In the genomic region with DNA sequence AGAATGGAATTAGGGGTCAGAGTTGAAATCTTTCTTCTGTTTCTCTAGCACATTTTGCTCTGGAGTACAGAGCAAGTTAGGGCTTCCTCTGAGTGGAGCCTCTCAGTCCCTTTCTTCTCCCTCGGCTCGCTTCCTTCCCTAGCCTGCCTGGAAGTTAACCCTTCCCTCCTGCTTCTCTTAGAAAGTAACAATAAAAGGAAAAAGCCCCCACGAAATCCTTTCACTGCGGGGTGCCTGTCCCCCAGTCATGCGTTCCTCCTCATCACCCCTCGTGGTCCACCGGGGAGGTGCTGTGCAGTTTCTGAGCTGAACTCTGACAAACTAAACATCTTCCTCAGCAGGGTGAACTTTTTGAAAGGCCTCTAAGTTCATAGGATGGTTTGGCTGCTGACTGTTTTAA, we compare ENCODE assay signal across 9 cellular contexts. TPM values are rescaled to one million over a fixed set of nuclear protein-coding genes. Genes with fewer than 3 reads are reported as not detected.
A peak's percentile ranks its signal among the peaks of the same experiment; 100 is the strongest.
DNase-seq lines count a peak whose midpoint lies in the region; ATAC-seq and TF ChIP-seq lines count a peak whose summit lies in the region.
"Had no signal": no experiment of that assay in that cellular context is flagged by ENCODE, and none has a peak within 500 bp of the region (broad histone marks: within the 10 kb centered on the region; RNA-seq: fewer than 3 reads in every experiment).

No MANE protein-coding gene starts in this region.

- peak overlapping the region; percentile 72 for H3K27ac Mint-ChIP-seq in WTC11
- H3K27ac Mint-ChIP-seq in stimulated activated naive CD8-positive, alpha-beta T cell treated with anti-CD3 and anti-CD28 coated beads, Interleukin-15, amount 100 ng/mL, for 72 hours = no peak overlapping the region

- no peak for TF ChIP-seq CTCF in WTC11 (IDR thresholded peaks at IDR 0.05)

- ATAC-seq in WTC11 (no peak), GM21576 (IDR thresholded peaks at IDR 0.05; ENCODE audit: unreplicated experiment) (no peak)
- no peak for ATAC-seq in stimulated activated naive CD8-positive, alpha-beta T cell treated with anti-CD3 and anti-CD28 coated beads, Interleukin-15, amount 100 ng/mL, for 72 hours

- POLR2A ChIA-PET in WTC11 (lab: Charles Lee) = interaction anchor here (0.7 to 1.9 kb wide), 3 partner anchors 31 to 137 kb away, joined by 3 to 12 read pairs (median 3); a partner anchor contains a TSS

- peaks cover 64% of the 10 kb centered on the region for H3K4me1 Mint-ChIP-seq in WTC11
- peaks cover 47% of the 10 kb centered on the region for H3K4me1 Mint-ChIP-seq in stimulated activated naive CD8-positive, alpha-beta T cell treated with anti-CD3 and anti-CD28 coated beads, Interleukin-15, amount 100 ng/mL, for 72 hours

- peaks cover 27% of the 10 kb centered on the region for H3K36me3 Mint-ChIP-seq in WTC11

- no peaks in the 10 kb centered on the region for H3K9me3 Mint-ChIP-seq in WTC11
- H3K9me3 Mint-ChIP-seq in stimulated activated naive CD8-positive, alpha-beta T cell treated with anti-CD3 and anti-CD28 coated beads, Interleukin-15, amount 100 ng/mL, for 72 hours = no peaks in the 10 kb centered on the region

- H3K4me3 Mint-ChIP-seq in WTC11 = peak overlapping the region; percentile 99
- peak overlapping the region; percentile 62 to 84 for H3K4me3 Mint-ChIP-seq in stimulated activated naive CD8-positive, alpha-beta T cell treated with anti-CD3 and anti-CD28 coated beads, Interleukin-15, amount 100 ng/mL, for 72 hours

- peak; percentile 76 for DNase-seq in NCI-H82 (lab: John Stamatoyannopoulos, UW)
- no peak for DNase-seq in NCI-H82 treated with DMSO at 0.1 percent for 48 hours (lab: John Stamatoyannopoulos, UW; ENCODE audit: unreplicated experiment)
- DNase-seq in WTC11 (ENCODE audit: low spot score) = no peak
- peak in 1 of 2 donors; percentile 7 for DNase-seq in stimulated activated naive CD8-positive, alpha-beta T cell treated with anti-CD3 and anti-CD28 coated beads, Interleukin-15, amount 100 ng/mL, for 72 hours
- DNase-seq in SW 1271 (lab: John Stamatoyannopoulos, UW) = no peak
- DNase-seq in NCI-H526 treated with DMSO at 0.1 percent for 48 hours (lab: John Stamatoyannopoulos, UW) = no peak
- DNase-seq: ACHN had no signal

- H3K9me3 ChIP-seq in iPS-18c (ENCODE audit: control insufficient read depth, insufficient read depth, low read length) = no peaks in the 10 kb centered on the region

- H3K4me3 ChIP-seq in iPS-18c (ENCODE audit: insufficient read depth, low read depth, low read length) = peak overlapping the region; percentile 67

- CTCF ChIA-PET in WTC11 (lab: Charles Lee) = interaction anchor here (0.6 to 3.3 kb wide), 3 partner anchors 30 to 1638 kb away, joined by 3 to 15 read pairs (median 12); no protein-coding TSS in a partner anchor

- H3K27me3 Mint-ChIP-seq in WTC11 (ENCODE audit: low read depth) = peaks cover 13% of the 10 kb centered on the region
- peaks cover 74% of the 10 kb centered on the region for H3K27me3 Mint-ChIP-seq in stimulated activated naive CD8-positive, alpha-beta T cell treated with anti-CD3 and anti-CD28 coated beads, Interleukin-15, amount 100 ng/mL, for 72 hours

TF ChIP-seq in WTC11, 78 proteins besides CTCF, POLR2A, EP300 and RAD21 (continues in another document):
- no peak for TF ChIP-seq ZNF263 (CRISPR knock-in tag; IDR thresholded peaks at IDR 0.05; ENCODE audit: low read depth)
- TF ChIP-seq, protein P1, sequence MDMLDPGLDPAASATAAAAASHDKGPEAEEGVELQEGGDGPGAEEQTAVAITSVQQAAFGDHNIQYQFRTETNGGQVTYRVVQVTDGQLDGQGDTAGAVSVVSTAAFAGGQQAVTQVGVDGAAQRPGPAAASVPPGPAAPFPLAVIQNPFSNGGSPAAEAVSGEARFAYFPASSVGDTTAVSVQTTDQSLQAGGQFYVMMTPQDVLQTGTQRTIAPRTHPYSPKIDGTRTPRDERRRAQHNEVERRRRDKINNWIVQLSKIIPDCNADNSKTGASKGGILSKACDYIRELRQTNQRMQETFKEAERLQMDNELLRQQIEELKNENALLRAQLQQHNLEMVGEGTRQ (CRISPR knock-in tag; IDR thresholded peaks at IDR 0.05) = no peak
- TF ChIP-seq NFYB (CRISPR knock-in tag; conservative IDR thresholded peaks at IDR 0.05; ENCODE audit: low read depth) = no peak
- TF ChIP-seq, protein P2, sequence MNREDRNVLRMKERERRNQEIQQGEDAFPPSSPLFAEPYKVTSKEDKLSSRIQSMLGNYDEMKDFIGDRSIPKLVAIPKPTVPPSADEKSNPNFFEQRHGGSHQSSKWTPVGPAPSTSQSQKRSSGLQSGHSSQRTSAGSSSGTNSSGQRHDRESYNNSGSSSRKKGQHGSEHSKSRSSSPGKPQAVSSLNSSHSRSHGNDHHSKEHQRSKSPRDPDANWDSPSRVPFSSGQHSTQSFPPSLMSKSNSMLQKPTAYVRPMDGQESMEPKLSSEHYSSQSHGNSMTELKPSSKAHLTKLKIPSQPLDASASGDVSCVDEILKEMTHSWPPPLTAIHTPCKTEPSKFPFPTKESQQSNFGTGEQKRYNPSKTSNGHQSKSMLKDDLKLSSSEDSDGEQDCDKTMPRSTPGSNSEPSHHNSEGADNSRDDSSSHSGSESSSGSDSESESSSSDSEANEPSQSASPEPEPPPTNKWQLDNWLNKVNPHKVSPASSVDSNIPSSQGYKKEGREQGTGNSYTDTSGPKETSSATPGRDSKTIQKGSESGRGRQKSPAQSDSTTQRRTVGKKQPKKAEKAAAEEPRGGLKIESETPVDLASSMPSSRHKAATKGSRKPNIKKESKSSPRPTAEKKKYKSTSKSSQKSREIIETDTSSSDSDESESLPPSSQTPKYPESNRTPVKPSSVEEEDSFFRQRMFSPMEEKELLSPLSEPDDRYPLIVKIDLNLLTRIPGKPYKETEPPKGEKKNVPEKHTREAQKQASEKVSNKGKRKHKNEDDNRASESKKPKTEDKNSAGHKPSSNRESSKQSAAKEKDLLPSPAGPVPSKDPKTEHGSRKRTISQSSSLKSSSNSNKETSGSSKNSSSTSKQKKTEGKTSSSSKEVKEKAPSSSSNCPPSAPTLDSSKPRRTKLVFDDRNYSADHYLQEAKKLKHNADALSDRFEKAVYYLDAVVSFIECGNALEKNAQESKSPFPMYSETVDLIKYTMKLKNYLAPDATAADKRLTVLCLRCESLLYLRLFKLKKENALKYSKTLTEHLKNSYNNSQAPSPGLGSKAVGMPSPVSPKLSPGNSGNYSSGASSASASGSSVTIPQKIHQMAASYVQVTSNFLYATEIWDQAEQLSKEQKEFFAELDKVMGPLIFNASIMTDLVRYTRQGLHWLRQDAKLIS (CRISPR knock-in tag; IDR thresholded peaks at IDR 0.05; ENCODE audit: borderline replicate concordance) = no peak
- TF ChIP-seq, protein P3, sequence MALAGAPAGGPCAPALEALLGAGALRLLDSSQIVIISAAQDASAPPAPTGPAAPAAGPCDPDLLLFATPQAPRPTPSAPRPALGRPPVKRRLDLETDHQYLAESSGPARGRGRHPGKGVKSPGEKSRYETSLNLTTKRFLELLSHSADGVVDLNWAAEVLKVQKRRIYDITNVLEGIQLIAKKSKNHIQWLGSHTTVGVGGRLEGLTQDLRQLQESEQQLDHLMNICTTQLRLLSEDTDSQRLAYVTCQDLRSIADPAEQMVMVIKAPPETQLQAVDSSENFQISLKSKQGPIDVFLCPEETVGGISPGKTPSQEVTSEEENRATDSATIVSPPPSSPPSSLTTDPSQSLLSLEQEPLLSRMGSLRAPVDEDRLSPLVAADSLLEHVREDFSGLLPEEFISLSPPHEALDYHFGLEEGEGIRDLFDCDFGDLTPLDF (CRISPR knock-in tag; IDR thresholded peaks at IDR 0.05) = no peak
- no peak for TF ChIP-seq TCF7 (CRISPR knock-in tag; IDR thresholded peaks at IDR 0.05; ENCODE audit: low read depth)
- no peak for TF ChIP-seq FOXJ3 (CRISPR knock-in tag; IDR thresholded peaks at IDR 0.05; ENCODE audit: borderline replicate concordance)
- no peak for TF ChIP-seq NR1H2 (CRISPR knock-in tag; IDR thresholded peaks at IDR 0.05)
- TF ChIP-seq GTF2I (CRISPR knock-in tag; conservative IDR thresholded peaks at IDR 0.05) = no peak
- no peak for TF ChIP-seq NR2C2 (CRISPR knock-in tag; IDR thresholded peaks at IDR 0.05)
- TF ChIP-seq RORB (CRISPR knock-in tag; IDR thresholded peaks at IDR 0.05) = no peak
- TF ChIP-seq, protein P4, sequence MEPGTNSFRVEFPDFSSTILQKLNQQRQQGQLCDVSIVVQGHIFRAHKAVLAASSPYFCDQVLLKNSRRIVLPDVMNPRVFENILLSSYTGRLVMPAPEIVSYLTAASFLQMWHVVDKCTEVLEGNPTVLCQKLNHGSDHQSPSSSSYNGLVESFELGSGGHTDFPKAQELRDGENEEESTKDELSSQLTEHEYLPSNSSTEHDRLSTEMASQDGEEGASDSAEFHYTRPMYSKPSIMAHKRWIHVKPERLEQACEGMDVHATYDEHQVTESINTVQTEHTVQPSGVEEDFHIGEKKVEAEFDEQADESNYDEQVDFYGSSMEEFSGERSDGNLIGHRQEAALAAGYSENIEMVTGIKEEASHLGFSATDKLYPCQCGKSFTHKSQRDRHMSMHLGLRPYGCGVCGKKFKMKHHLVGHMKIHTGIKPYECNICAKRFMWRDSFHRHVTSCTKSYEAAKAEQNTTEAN (CRISPR knock-in tag; IDR thresholded peaks at IDR 0.05) = no peak
- TF ChIP-seq, protein P5, sequence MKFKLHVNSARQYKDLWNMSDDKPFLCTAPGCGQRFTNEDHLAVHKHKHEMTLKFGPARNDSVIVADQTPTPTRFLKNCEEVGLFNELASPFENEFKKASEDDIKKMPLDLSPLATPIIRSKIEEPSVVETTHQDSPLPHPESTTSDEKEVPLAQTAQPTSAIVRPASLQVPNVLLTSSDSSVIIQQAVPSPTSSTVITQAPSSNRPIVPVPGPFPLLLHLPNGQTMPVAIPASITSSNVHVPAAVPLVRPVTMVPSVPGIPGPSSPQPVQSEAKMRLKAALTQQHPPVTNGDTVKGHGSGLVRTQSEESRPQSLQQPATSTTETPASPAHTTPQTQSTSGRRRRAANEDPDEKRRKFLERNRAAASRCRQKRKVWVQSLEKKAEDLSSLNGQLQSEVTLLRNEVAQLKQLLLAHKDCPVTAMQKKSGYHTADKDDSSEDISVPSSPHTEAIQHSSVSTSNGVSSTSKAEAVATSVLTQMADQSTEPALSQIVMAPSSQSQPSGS (CRISPR knock-in tag; IDR thresholded peaks at IDR 0.05; ENCODE audit: borderline replicate concordance, low read depth) = no peak
- TF ChIP-seq ZNF671 (CRISPR knock-in tag; IDR thresholded peaks at IDR 0.05) = no peak
- TF ChIP-seq ZNF396 (CRISPR knock-in tag; IDR thresholded peaks at IDR 0.05; ENCODE audit: borderline replicate concordance) = no peak
- TF ChIP-seq, protein P6, sequence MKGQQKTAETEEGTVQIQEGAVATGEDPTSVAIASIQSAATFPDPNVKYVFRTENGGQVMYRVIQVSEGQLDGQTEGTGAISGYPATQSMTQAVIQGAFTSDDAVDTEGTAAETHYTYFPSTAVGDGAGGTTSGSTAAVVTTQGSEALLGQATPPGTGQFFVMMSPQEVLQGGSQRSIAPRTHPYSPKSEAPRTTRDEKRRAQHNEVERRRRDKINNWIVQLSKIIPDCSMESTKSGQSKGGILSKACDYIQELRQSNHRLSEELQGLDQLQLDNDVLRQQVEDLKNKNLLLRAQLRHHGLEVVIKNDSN (CRISPR knock-in tag; IDR thresholded peaks at IDR 0.05) = no peak
- TF ChIP-seq KAT7 (CRISPR knock-in tag; IDR thresholded peaks at IDR 0.05; ENCODE audit: borderline replicate concordance) = no peak

RNA-seq across cellular contexts. Expression of a gene that starts 2.0 kb away (rescaled TPM):
- 514 to 873 TPM (median 854 TPM) in 3 replicates for total RNA-seq in WTC11 (2021)
